In genomic region chr6:140062042-140063041, GRCh38 we compare ENCODE assay signal across 1 cellular context.
TF ChIP-seq lines count a peak whose summit lies in the region.

No MANE protein-coding gene starts in this region.

TF ChIP-seq in IMR-90, 13 proteins besides CTCF, POLR2A, EP300 and RAD21 (continued from another document):
- TF ChIP-seq USF2 (IDR thresholded peaks at IDR 0.05; ENCODE audit: low read depth, low read length) (no peak), CEBPB (IDR thresholded peaks at IDR 0.05; ENCODE audit: low read depth, low read length) (peak; percentile 97)
